Comparison of ENCODE assay signal across 2 cellular contexts in the genomic region with DNA sequence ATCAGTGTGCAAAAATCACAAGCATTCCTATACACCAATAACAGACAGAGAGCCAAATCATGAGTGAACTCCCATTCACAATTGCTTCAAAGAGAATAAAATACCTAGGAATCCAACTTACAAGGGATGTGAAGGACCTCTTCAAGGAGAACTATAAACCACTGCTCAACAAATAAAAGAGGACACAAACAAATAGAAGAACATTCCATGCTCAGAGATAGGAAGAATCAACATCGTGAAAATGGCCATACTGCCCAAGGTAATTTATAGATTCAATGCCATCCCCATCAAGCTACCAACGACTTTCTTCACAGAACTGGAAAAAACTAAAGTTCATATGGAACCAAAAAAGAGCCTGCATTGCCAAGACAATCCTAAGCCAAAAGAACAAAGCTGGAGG. TPM values are rescaled to one million over a fixed set of nuclear protein-coding genes. Genes with fewer than 3 reads are reported as not detected.
"Had no signal": no experiment of that assay in that cellular context is flagged by ENCODE, and none has a peak within 500 bp of the region (broad histone marks: within the 10 kb centered on the region; RNA-seq: fewer than 3 reads in every experiment).

No MANE protein-coding gene starts in this region.

RNA-seq across cellular contexts. Expression of a gene that starts 54.8 kb away (rescaled TPM):
- total RNA-seq: HT-29, K562 had no signal
